ENCODE assay signal across 8 cellular contexts in genomic region chr17:16438557-16439302, GRCh38. TPM values are rescaled to one million over a fixed set of nuclear protein-coding genes. Genes with fewer than 3 reads are reported as not detected.
DNase-seq lines count a peak whose midpoint lies in the region; ATAC-seq, FAIRE-seq and TF ChIP-seq lines count a peak whose summit lies in the region.

No MANE protein-coding gene starts in this region.

- H3K4me1 Mint-ChIP-seq in Calu3 (ENCODE audit: low read depth, unreplicated experiment) = peaks cover 19% of the 10 kb centered on the region

- intact Hi-C loops in Calu3 (cut with micrococcal nuclease; ENCODE audit: unreplicated experiment) = no loop called here

- H3K4me1 ChIP-seq in HUES48 (ENCODE audit: control insufficient read depth, insufficient read depth, low read length) (peaks cover 22% of the 10 kb centered on the region), NT2/D1 (ENCODE audit: insufficient read depth, insufficient read length) (peaks cover 12% of the 10 kb centered on the region)

- H3K27me3 Mint-ChIP-seq in Calu3 (ENCODE audit: unreplicated experiment) = no peaks in the 10 kb centered on the region

- no peaks in the 10 kb centered on the region for H3K9me3 ChIP-seq in HUES48 (ENCODE audit: control insufficient read depth, insufficient read depth, low read length)
- no peaks in the 10 kb centered on the region for H3K9me3 ChIP-seq in NT2/D1 (ENCODE audit: insufficient read depth, low read length)

- peak; percentile 77 for ATAC-seq in GM21423 (IDR thresholded peaks at IDR 0.05; ENCODE audit: unreplicated experiment)

- CTCF ChIA-PET in Calu3 (lab: Charles Lee) = interaction anchor here (0.6 to 1.3 kb wide), 5 partner anchors 11 to 146 kb away, joined by 3 to 10 read pairs (median 4); no protein-coding TSS in a partner anchor

- DNase-seq in Calu3 (peak; percentile 91), NT2/D1 (ENCODE audit: low read depth, low spot score) (peak; percentile 96), mesenteric fat pad (ENCODE audit: low spot score) (peak; percentile 97)
- DNase-seq in activated CD8-positive, alpha-beta memory T cell treated with anti-CD3 and anti-CD28 coated beads, Interleukin-2, amount 50 U/mL, for 24 hours (ENCODE audit: extremely low read depth) = peak; percentile 90
- peak; percentile 87 for DNase-seq in stimulated activated CD8-positive, alpha-beta memory T cell treated with anti-CD3 and anti-CD28 coated beads, Interleukin-15, amount 100 ng/mL, for 1 hour (ENCODE audit: low read depth)

- H3K27ac ChIP-seq in HUES48 (ENCODE audit: low read depth, low read length) = peak overlapping the region; percentile 97

- peak overlapping the region; percentile 85 for H3K4me3 Mint-ChIP-seq in Calu3 (ENCODE audit: low read depth, unreplicated experiment)

- H3K4me3 ChIP-seq in HUES48 (ENCODE audit: low read depth, low read length) (peak overlapping the region; percentile 87), NT2/D1 (ENCODE audit: insufficient read length, low read depth) (peak overlapping the region; percentile 91)

- no peaks in the 10 kb centered on the region for H3K9me3 Mint-ChIP-seq in Calu3 (ENCODE audit: low read depth, unreplicated experiment)

- no TSS peak for BruUV-seq in Calu3 (replicated peaks; lab: Mats Ljungman, UMichigan)

- no peak for TF ChIP-seq CTCF in Calu3 (IDR thresholded peaks at IDR 0.05; ENCODE audit: unreplicated experiment)

- peaks cover 62% of the 10 kb centered on the region for H3K36me3 Mint-ChIP-seq in Calu3 (ENCODE audit: insufficient read depth, unreplicated experiment)

- no peaks in the 10 kb centered on the region for H3K27me3 ChIP-seq in HUES48 (ENCODE audit: control insufficient read depth, insufficient read depth, low read length)
- no peaks in the 10 kb centered on the region for H3K27me3 ChIP-seq in NT2/D1 (ENCODE audit: insufficient read depth, insufficient read length)

- FAIRE-seq in endometrium (lab: Jason Lieb, UNC) = peak; percentile 95

- H3K9ac ChIP-seq in HUES48 (ENCODE audit: low read depth, low read length) (peak overlapping the region; percentile 96), NT2/D1 (ENCODE audit: insufficient read length, low read depth) (peak overlapping the region; percentile 95)

- H3K36me3 ChIP-seq in HUES48 (ENCODE audit: control insufficient read depth, insufficient read depth, low read length) (peaks cover 44% of the 10 kb centered on the region), NT2/D1 (ENCODE audit: insufficient read depth, insufficient read length, low read length) (peaks cover 48% of the 10 kb centered on the region)

- peak overlapping the region; percentile 98 for H3K27ac Mint-ChIP-seq in Calu3 (ENCODE audit: unreplicated experiment)

RNA-seq across cellular contexts. Expression of gene TRPV2, which starts 23.4 kb away (rescaled TPM):
- total RNA-seq in Calu3 (2022) (0.87 and 1.0 TPM in 2 replicates), mesenteric fat pad (43.7 TPM)

RNA-seq across cellular contexts. Expression of gene LRRC75A, which starts 53.3 kb away (rescaled TPM):
- total RNA-seq in Calu3 (2022) (3.0 and 3.3 TPM in 2 replicates), mesenteric fat pad (3.1 TPM)

RNA-seq across cellular contexts. Expression of gene UBB, which starts 57.8 kb away (rescaled TPM):
- total RNA-seq in Calu3 (2022) = 973 and 1,004 TPM in 2 replicates
- 967 TPM for total RNA-seq in mesenteric fat pad

Comparison
In these comparisons a context has a peak if more than half of its experiments do, and no peak if none do; other contexts are left out.
1. Peak in every context shown above with its lines: DNase-seq, ATAC-seq, H3K4me3 ChIP-seq and H3K27ac ChIP-seq.
2. RNA of gene TRPV2, which starts 23.4 kb away (total RNA-seq): 43.7 TPM in mesenteric fat pad (single experiment); 0.87 to 1.0 TPM in Calu3; every median in the first group is over 10 times any median in the second.